Comparison of ENCODE assay signal across 8 cellular contexts in genomic region chr9:89318123-89319014, GRCh38. TPM values are rescaled to one million over a fixed set of nuclear protein-coding genes. Genes with fewer than 3 reads are reported as not detected.
DNase-seq lines count a peak whose midpoint lies in the region; FAIRE-seq and TF ChIP-seq lines count a peak whose summit lies in the region.

Gene SECISBP2, plus strand, starts transcription at chr9:89318500. Its CDS starts 77 bp downstream, at chr9:89318577.

- peaks cover 35 to 39% of the 10 kb centered on the region in 2 experiments for H3K4me1 Mint-ChIP-seq in H9
- peaks cover 70% of the 10 kb centered on the region for H3K4me1 Mint-ChIP-seq in nephron
- peaks cover 97% of the 10 kb centered on the region for H3K4me1 Mint-ChIP-seq in stimulated activated naive CD8-positive, alpha-beta T cell treated with anti-CD3 and anti-CD28 coated beads, Interleukin-15, Interleukin-2, amounts not matched to agents 100 ng/mL and 50 ng/mL, for 24 hours (ENCODE audit: low read depth)

- peaks cover 4% of the 10 kb centered on the region for H3K23me2 ChIP-seq in H9 (ENCODE audit: insufficient read length, low read depth, low read length, poor library complexity, severe bottlenecking)

- peak within 1 kb of the TSS; percentile 46 for H3K4me2 ChIP-seq in H9 (ENCODE audit: insufficient read depth, insufficient read length, low read length)

- H3K79me1 ChIP-seq in H9 (ENCODE audit: insufficient read depth, low read depth, low read length, poor library complexity, severe bottlenecking) = peaks cover 2% of the 10 kb centered on the region

- H3K4ac ChIP-seq in H9 (ENCODE audit: low read depth, low read length) = no peak within 1 kb of the TSS; the same call in 1 of the 2 replicates

- TF ChIP-seq CTCF in H9 (conservative IDR thresholded peaks at IDR 0.05) = peak; percentile 86
- TF ChIP-seq CTCF in fibroblast of pulmonary artery (IDR thresholded peaks at IDR 0.05; ENCODE audit: low read length, missing control alignments) = peak; percentile 74
- TF ChIP-seq CTCF in nephron (IDR thresholded peaks at IDR 0.05; ENCODE audit: unreplicated experiment in 3 of 3) = peak in 2 of 3 experiments; percentile 84 to 88

- peak within 1 kb of the TSS; percentile 99 to 100 (median 100) for H3K27ac Mint-ChIP-seq in H9
- peak within 1 kb of the TSS; percentile 96 to 98 (median 98) for H3K27ac Mint-ChIP-seq in nephron
- H3K27ac Mint-ChIP-seq in stimulated activated naive CD8-positive, alpha-beta T cell treated with anti-CD3 and anti-CD28 coated beads, Interleukin-15, Interleukin-2, amounts not matched to agents 100 ng/mL and 50 ng/mL, for 24 hours = peak within 1 kb of the TSS; percentile 98

- H3K4me3 ChIP-seq in fibroblast of pulmonary artery (replicated peaks; ENCODE audit: low read depth, low read length) = peak within 1 kb of the TSS; percentile 69

- no peaks in the 10 kb centered on the region for H3K9me3 ChIP-seq in H9 (ENCODE audit: control insufficient read depth, low read depth, low read length)

- DNase-seq in H9 (peak; percentile 97), M059J (ENCODE audit: low read depth) (peak; percentile 97), SHP77 (lab: John Stamatoyannopoulos, UW) (peak; percentile 93 to 94), fibroblast of pulmonary artery (ENCODE audit: low read depth) (peak; percentile 98)
- DNase-seq in activated effector memory CD4-positive, alpha-beta T cell treated with Interleukin-2 at 50 U/mL for 16 hours = peak; percentile 91

- no peak within 1 kb of the TSS for H2BK5ac ChIP-seq in H9 (ENCODE audit: insufficient read length, low read length)

- H3K4me3 Mint-ChIP-seq in H9 (peak within 1 kb of the TSS; percentile 79 to 88), nephron (peak within 1 kb of the TSS; percentile 83 to 92 (median 85))
- peak within 1 kb of the TSS; percentile 92 for H3K4me3 Mint-ChIP-seq in stimulated activated naive CD8-positive, alpha-beta T cell treated with anti-CD3 and anti-CD28 coated beads, Interleukin-15, Interleukin-2, amounts not matched to agents 100 ng/mL and 50 ng/mL, for 24 hours

- H4K8ac ChIP-seq in H9 (replicated peaks; ENCODE audit: insufficient read length, low read depth, low read length) = no peak within 1 kb of the TSS

- H2BK20ac ChIP-seq in H9 (ENCODE audit: low read depth, low read length, poor library complexity, severe bottlenecking) = no peak within 1 kb of the TSS

- no peaks in the 10 kb centered on the region for H4K20me1 ChIP-seq in H9 (ENCODE audit: control insufficient read depth, insufficient read depth, insufficient read length)

- no peak within 1 kb of the TSS for H2AFZ ChIP-seq in H9 (ENCODE audit: low read length)

- H3K4me1 ChIP-seq in H9 (ENCODE audit: insufficient read depth, low read length) = no peaks in the 10 kb centered on the region

- no peak within 1 kb of the TSS for H2AK5ac ChIP-seq in H9 (ENCODE audit: insufficient read length, low read length)

- peak within 1 kb of the TSS; percentile 99 for H3K14ac ChIP-seq in H9 (ENCODE audit: insufficient read depth, low read length)

- peak within 1 kb of the TSS; percentile 88 for H3K9ac ChIP-seq in H9 (ENCODE audit: extremely low read depth, insufficient read length, low read length)

- H3K56ac ChIP-seq in H9 (ENCODE audit: insufficient read length, low read depth, low read length) = no peak within 1 kb of the TSS

- peak within 1 kb of the TSS; percentile 73 for H3T11ph ChIP-seq in H9 (ENCODE audit: low read length)

- peak within 1 kb of the TSS; percentile 5 for H4K5ac ChIP-seq in H9 (ENCODE audit: insufficient read length, low read depth, low read length)

- no CpG with 5 or more reads among the region's 91 CpGs for WGBS in H9 (ENCODE audit: extremely low coverage, insufficient read length, low lambda C conversion rate)

- H4K91ac ChIP-seq in H9 (ENCODE audit: insufficient read length, low read depth, low read length) = no peak within 1 kb of the TSS

- H2BK120ac ChIP-seq in H9 (ENCODE audit: low read depth, low read length, poor library complexity, severe bottlenecking) = peak within 1 kb of the TSS; percentile 96

- H3K9me3 Mint-ChIP-seq in H9 (no peaks in the 10 kb centered on the region), nephron (no peaks in the 10 kb centered on the region)
- H3K9me3 Mint-ChIP-seq in stimulated activated naive CD8-positive, alpha-beta T cell treated with anti-CD3 and anti-CD28 coated beads, Interleukin-15, Interleukin-2, amounts not matched to agents 100 ng/mL and 50 ng/mL, for 24 hours = no peaks in the 10 kb centered on the region

- H3K79me2 ChIP-seq in H9 (ENCODE audit: insufficient read depth, low read length) = peaks cover 29% of the 10 kb centered on the region; the same call in 1 of the 2 replicates

- H2BK15ac ChIP-seq in H9 (ENCODE audit: low read depth, low read length) = no peak within 1 kb of the TSS; the same call in 1 of the 2 replicates

- H3K18ac ChIP-seq in H9 (ENCODE audit: insufficient read length, low read depth, low read length) = peak within 1 kb of the TSS; percentile 99

- no peak within 1 kb of the TSS for H3K23ac ChIP-seq in H9 (ENCODE audit: insufficient read length, low read depth, low read length)

- H3K27me3 Mint-ChIP-seq in H9 (ENCODE audit: low read depth) (no peaks in the 10 kb centered on the region), nephron (ENCODE audit: low read depth) (no peaks in the 10 kb centered on the region)
- H3K27me3 Mint-ChIP-seq in stimulated activated naive CD8-positive, alpha-beta T cell treated with anti-CD3 and anti-CD28 coated beads, Interleukin-15, Interleukin-2, amounts not matched to agents 100 ng/mL and 50 ng/mL, for 24 hours = no peaks in the 10 kb centered on the region

- peak within 1 kb of the TSS; percentile 65 for H2BK12ac ChIP-seq in H9 (ENCODE audit: insufficient read length, low read depth, low read length)

- no peaks in the 10 kb centered on the region for H3K27me3 ChIP-seq in H9 (ENCODE audit: insufficient read depth, low read length)

- peaks cover 28 to 67% (median 67%) of the 10 kb centered on the region in 3 experiments for H3K36me3 Mint-ChIP-seq in H9 (ENCODE audit: insufficient read depth in 1 of 3, low read depth in 3 of 3)
- peaks cover 41% of the 10 kb centered on the region for H3K36me3 Mint-ChIP-seq in nephron (ENCODE audit: low read depth)
- peaks cover 89% of the 10 kb centered on the region for H3K36me3 Mint-ChIP-seq in stimulated activated naive CD8-positive, alpha-beta T cell treated with anti-CD3 and anti-CD28 coated beads, Interleukin-15, Interleukin-2, amounts not matched to agents 100 ng/mL and 50 ng/mL, for 24 hours (ENCODE audit: low read depth)

- peak; percentile 97 for FAIRE-seq in G401.6 (lab: Jason Lieb, UNC)

- H3K27ac ChIP-seq in H9 (ENCODE audit: insufficient read length, low read depth, low read length) = peak within 1 kb of the TSS; percentile 86

RNA-seq across cellular contexts. Expression of gene SECISBP2, which starts in this region (rescaled TPM):
- 58.2 and 62.7 TPM in 2 replicates for total RNA-seq in H9 (2021)
- total RNA-seq in M059J (2014; rRNA removed; shearing (Covaris generic)) = 21.5 and 22.1 TPM in 2 replicates

Comparison
In these comparisons a context has a peak if more than half of its experiments do, and no peak if none do; other contexts are left out.
1. Peak in every context shown above with its lines: DNase-seq, H3K4me3 ChIP-seq and H3K27ac ChIP-seq.